ENCODE assay signal across 17 cellular contexts in genomic region chr11:1759151-1759850, GRCh38. TPM values are rescaled to one million over a fixed set of nuclear protein-coding genes. Genes with fewer than 3 reads are reported as not detected.
A peak's percentile ranks its signal among the peaks of the same experiment; 100 is the strongest.
DNase-seq lines count a peak whose midpoint lies in the region; ATAC-seq, FAIRE-seq and TF ChIP-seq lines count a peak whose summit lies in the region.
"Had no signal": no experiment of that assay in that cellular context is flagged by ENCODE, and none has a peak within 500 bp of the region (broad histone marks: within the 10 kb centered on the region; RNA-seq: fewer than 3 reads in every experiment).

No MANE protein-coding gene starts in this region.

- no peak for DNase-seq in Peyer's patch
- no peak for DNase-seq in GM12878 (ENCODE audit: low read depth, low spot score)
- DNase-seq in right lobe of liver, result peak in 2 of 3 donors; percentile 42 to 55
- no peak for DNase-seq in NCI-H1417 (lab: John Stamatoyannopoulos, UW)
- no peak for DNase-seq in NCI-H774 (lab: John Stamatoyannopoulos, UW)
- DNase-seq in GM03348 (ENCODE audit: low spot score), result no peak
- DNase-seq: activated effector memory CD4-positive, alpha-beta T cell treated with Interleukin-2 at 50 U/mL for 16 hours; GM23248; NCI-H1105; NCI-H510A treated with DMSO at 0.1 percent for 48 hours; stimulated activated naive CD4-positive, alpha-beta T cell treated with Interleukin-2 at 50 U/mL for 16 hours had no signal

- no peak for FAIRE-seq in GM12878 (lab: Jason Lieb, UNC)
- FAIRE-seq: colon, D721Med, islet of Langerhans had no signal

- H3K36me3 ChIP-seq in Peyer's patch, result peaks cover 0 to 75% (median 3%) of the 10 kb centered on the region in 3 donors
- no peaks in the 10 kb centered on the region for H3K36me3 ChIP-seq in GM12878 (ENCODE audit: control insufficient read depth in 2 of 2, insufficient read depth in 2 of 2, low read length in 1 of 2)
- H3K36me3 ChIP-seq in right lobe of liver, result peaks cover 7 to 61% (median 27%) of the 10 kb centered on the region in 4 donors
- H3K36me3 ChIP-seq in subcutaneous abdominal adipose tissue (ENCODE audit: control insufficient read depth in 5 of 5, insufficient read depth in 5 of 5, low read length in 5 of 5), result peaks cover 0 to 63% (median 51%) of the 10 kb centered on the region in 5 donors
- H3K36me3 ChIP-seq: ovary had no signal

- H3K9me3 ChIP-seq in Peyer's patch (no peaks in the 10 kb centered on the region), GM12878 (replicated peaks; ENCODE audit: control insufficient read depth, insufficient read depth, low read length) (no peaks in the 10 kb centered on the region), right lobe of liver (no peaks in the 10 kb centered on the region), subcutaneous abdominal adipose tissue (ENCODE audit: control insufficient read depth in 5 of 5, low read length in 5 of 5) (no peaks in the 10 kb centered on the region)
- H3K9me3 ChIP-seq: ovary had no signal

- CTCF ChIA-PET in GM12878 (lab: Yijun Ruan, JAX), result no interaction called here

- no peak for TF ChIP-seq EP300 in GM12878 (IDR thresholded peaks at IDR 0.05; ENCODE audit: borderline replicate concordance in 1 of 2, control insufficient read depth in 1 of 2, low read depth in 2 of 2, low read length in 2 of 2)

- BruUV-seq in GM12878 (replicated peaks; lab: Mats Ljungman, UMichigan), result no TSS peak

- intact Hi-C loops in GM12878 (cut with micrococcal nuclease; ENCODE audit: unreplicated experiment), result no loop called here
- intact Hi-C loops in right lobe of liver (cut with DNase I), result loop anchor here in 1 of 2 donors (10.0 kb wide), 1 partner anchor 636 kb away; no protein-coding TSS in a partner anchor

- ATAC-seq in GM12878, result no peak
- no peak for ATAC-seq in right lobe of liver

- SMC1A ChIA-PET in GM12878 (lab: Charles Lee; ENCODE audit: uncharacterized antibody, unreplicated experiment), result no interaction called here

- H3K4me2 ChIP-seq in GM12878 (ENCODE audit: control insufficient read depth, insufficient read depth), result no peak overlapping the region

- in situ Hi-C loops in GM12878 (cut with MboI), result no loop called here

- H2AFZ ChIP-seq in GM12878 (ENCODE audit: control insufficient read depth, low read depth, low read length), result no peak overlapping the region
- H2AFZ ChIP-seq: GM23248 had no signal

- no peak for TF ChIP-seq CTCF in Peyer's patch (IDR thresholded peaks at IDR 0.05)
- TF ChIP-seq CTCF in GM12878 (IDR thresholded peaks at IDR 0.05 in 2 of 3, conservative IDR thresholded peaks at IDR 0.05 in 1 of 3; ENCODE audit: control insufficient read depth in 2 of 3, extremely low read depth in 1 of 3, insufficient read depth in 1 of 3, low read depth in 3 of 3, low read length in 3 of 3), result no peak
- TF ChIP-seq CTCF in right lobe of liver (IDR thresholded peaks at IDR 0.05), result no peak

- no peaks in the 10 kb centered on the region; the same call in 1 of the 2 replicates for H4K20me1 ChIP-seq in GM12878 (ENCODE audit: control insufficient read depth, insufficient read depth)

- no peaks in the 10 kb centered on the region for H3K27me3 ChIP-seq in Peyer's patch
- H3K27me3 ChIP-seq in GM12878 (replicated peaks in 1 of 2; ENCODE audit: control insufficient read depth in 2 of 2, insufficient read depth in 2 of 2, low read length in 1 of 2), result no peaks in the 10 kb centered on the region
- no peaks in the 10 kb centered on the region for H3K27me3 ChIP-seq in right lobe of liver
- no peaks in the 10 kb centered on the region for H3K27me3 ChIP-seq in subcutaneous abdominal adipose tissue (ENCODE audit: control insufficient read depth in 5 of 5, insufficient read depth in 4 of 5, low read length in 5 of 5)
- H3K27me3 ChIP-seq: ovary had no signal

- 81% methylated on average over 22 of the region's 23 CpGs for WGBS in GM12878 (ENCODE audit: insufficient coverage, insufficient replicate concordance, low lambda C conversion rate, missing lambda C conversion rate)
- 65% methylated on average over 4 of the region's 23 CpGs for WGBS in right lobe of liver (ENCODE audit: insufficient coverage, low coverage, low lambda C conversion rate, missing lambda C conversion rate)

- RAD21 ChIA-PET in GM12878 (lab: Charles Lee; ENCODE audit: unreplicated experiment), result no interaction called here

- peaks cover 2% of the 10 kb centered on the region for H3K79me2 ChIP-seq in GM12878 (ENCODE audit: control insufficient read depth, insufficient read depth, low read length)

- TF ChIP-seq RAD21 in GM12878 (IDR thresholded peaks at IDR 0.05; ENCODE audit: insufficient read depth, low read depth, low read length), result no peak

- no peak for TF ChIP-seq POLR2A in Peyer's patch (IDR thresholded peaks at IDR 0.05)
- TF ChIP-seq POLR2A in GM12878 (IDR thresholded peaks at IDR 0.05; ENCODE audit: low read depth, low read length), result no peak; the same call in 1 of the 2 replicates
- TF ChIP-seq POLR2A in right lobe of liver (IDR thresholded peaks at IDR 0.05), result no peak

- H3K27ac ChIP-seq in Peyer's patch (peak overlapping the region; percentile 68 to 98 (median 83)), GM12878 (ENCODE audit: control insufficient read depth, insufficient read depth) (no peak overlapping the region), right lobe of liver (peak overlapping the region; percentile 82 to 99 (median 97)), subcutaneous abdominal adipose tissue (ENCODE audit: low read depth, low read length) (peak overlapping the region; percentile 90)
- H3K27ac ChIP-seq: GM23248, ovary, VCaP had no signal

- no peak overlapping the region for H3K9ac ChIP-seq in GM12878 (ENCODE audit: control insufficient read depth, insufficient read depth, low read length)
- peak overlapping the region in 3 of 5 donors; percentile 63 to 87 (median 69) for H3K9ac ChIP-seq in subcutaneous abdominal adipose tissue (ENCODE audit: low read length in 5 of 5)
- H3K9ac ChIP-seq: GM23248 had no signal

- peaks cover 4 to 73% (median 69%) of the 10 kb centered on the region in 4 donors for H3K4me1 ChIP-seq in Peyer's patch
- peaks cover 10% of the 10 kb centered on the region for H3K4me1 ChIP-seq in GM12878 (ENCODE audit: control insufficient read depth, insufficient read depth, low read length)
- peaks cover 0 to 66% (median 34%) of the 10 kb centered on the region in 4 donors for H3K4me1 ChIP-seq in right lobe of liver
- H3K4me1 ChIP-seq in subcutaneous abdominal adipose tissue (ENCODE audit: control insufficient read depth in 5 of 5, insufficient read depth in 5 of 5, low read length in 5 of 5), result peaks cover 10 to 94% (median 83%) of the 10 kb centered on the region in 5 donors

- POLR2A ChIA-PET in GM12878 (lab: Charles Lee), result no interaction called here

- H3K4me3 ChIP-seq in Peyer's patch (peak overlapping the region in 2 of 4 donors; percentile 21 to 90), GM12878 (no peak overlapping the region), right lobe of liver (no peak overlapping the region), subcutaneous abdominal adipose tissue (ENCODE audit: low read depth in 1 of 5, low read length in 5 of 5) (peak overlapping the region in 1 of 5 donors; percentile 78)
- H3K4me3 ChIP-seq: GM23248, ovary had no signal

RNA-seq across cellular contexts. Expression of gene CTSD, which starts 4.4 kb away (rescaled TPM):
- total RNA-seq in Peyer's patch (1,000 to 10,000 TPM in 2 of 4 donors, 100 to 1,000 TPM in 2; 129 to 1,688 (median 1,221) TPM), GM12878 (2014; rRNA removed) (29.3 and 38.6 TPM in 2 replicates), GM12878 (2014; rRNA removed; fragmentation: Illumina TruSeq; extraction: Trizol) (10.3 and 13.3 TPM in 2 replicates), GM12878 (2021) (49.8 and 51.9 TPM in 2 replicates), right lobe of liver (1,000 to 10,000 TPM in 3 of 6 experiments, 100 to 1,000 TPM in 3; 515 to 1,549 (median 1,009) TPM)
- 28.3 and 31.2 TPM in 2 replicates for total RNA-seq in GM12878 (2013; cell fraction: nucleolus; rRNA removed)
- 21.7 TPM for polyA plus RNA-seq in GM12878 (2011; ENCODE audit: low read depth)
- polyA plus RNA-seq in GM12878 (2011; rRNA removed) (4.4 and 16.4 TPM in 2 replicates), GM12878 (2014; fragmentation: Illumina TruSeq; extraction: Trizol) (1.9 and 22.0 TPM in 2 replicates), GM12878 (2014; fragmentation: Nextera tagmentation; extraction: Ambion mirVana) (1 to 10 TPM in 1 of 2 experiments, under 1 TPM in 1; 0.42 to 3.4 TPM), GM12878 (2014; rRNA removed) (27.9 and 35.8 TPM in 2 replicates), GM12878 (2016; fragmentation: Nextera tagmentation; extraction: Ambion mirVana) (10 to 100 TPM; 43.4 to 54.6 TPM)
- 27.6 and 27.9 TPM in 2 replicates for polyA plus RNA-seq in GM12878 (2011; cell fraction: cytosol; rRNA removed)
- polyA plus RNA-seq in GM12878 (2011; cell fraction: nucleus; rRNA removed), result 31.4 and 38.8 TPM in 2 replicates
- polyA plus RNA-seq in GM12878 (2012), result 32.1 and 38.5 TPM in 2 replicates
- polyA minus RNA-seq in GM12878 (2011; rRNA and poly(A)+ RNA removed), result 17.6 and 42.1 TPM in 2 replicates
- polyA minus RNA-seq in GM12878 (2011; cell fraction: cytosol; rRNA and poly(A)+ RNA removed), result 19.3 and 22.7 TPM in 2 replicates
- 8.3 and 11.8 TPM in 2 replicates for polyA minus RNA-seq in GM12878 (2011; cell fraction: nucleus; rRNA and poly(A)+ RNA removed)

RNA-seq across cellular contexts. Expression of gene IFITM10, which starts 8.9 kb away (rescaled TPM):
- total RNA-seq in Peyer's patch (1 to 10 TPM in 3 of 4 donors, under 1 TPM in 1; 0.88 to 5.0 (median 3.4) TPM), GM12878 (2014; rRNA removed) (0.16 TPM in 1 of 2 replicates, not detected in the other), GM12878 (2014; rRNA removed; fragmentation: Illumina TruSeq; extraction: Trizol) (not detected in 2 replicates), GM12878 (2021) (not detected in 2 replicates), right lobe of liver (10 to 100 TPM in 1 of 6 experiments, 1 to 10 TPM in 5; 1.3 to 11.4 (median 6.7) TPM)
- total RNA-seq in GM12878 (2013; cell fraction: nucleolus; rRNA removed), result 0.42 TPM in 1 of 2 replicates, not detected in the other
- 0.05 TPM for polyA plus RNA-seq in GM12878 (2011; ENCODE audit: low read depth)
- polyA plus RNA-seq in GM12878 (2011; rRNA removed) (not detected in 2 replicates), GM12878 (2014; fragmentation: Illumina TruSeq; extraction: Trizol) (not detected in 2 replicates), GM12878 (2014; fragmentation: Nextera tagmentation; extraction: Ambion mirVana) (not detected), GM12878 (2014; rRNA removed) (0.10 and 0.27 TPM in 2 replicates), GM12878 (2016; fragmentation: Nextera tagmentation; extraction: Ambion mirVana) (under 1 TPM in 1 of 2 experiments, not detected in 1; 0.04 TPM)
- not detected in 2 replicates for polyA plus RNA-seq in GM12878 (2011; cell fraction: cytosol; rRNA removed)
- 0.13 TPM in 1 of 2 replicates, not detected in the other for polyA plus RNA-seq in GM12878 (2011; cell fraction: nucleus; rRNA removed)
- polyA plus RNA-seq in GM12878 (2012), result 0.13 and 0.41 TPM in 2 replicates
- polyA minus RNA-seq in GM12878 (2011; rRNA and poly(A)+ RNA removed), result not detected in 2 replicates
- not detected in 2 replicates for polyA minus RNA-seq in GM12878 (2011; cell fraction: cytosol; rRNA and poly(A)+ RNA removed)
- 0.38 TPM in 1 of 2 replicates, not detected in the other for polyA minus RNA-seq in GM12878 (2011; cell fraction: nucleus; rRNA and poly(A)+ RNA removed)

Comparison
In these comparisons a context has a peak if more than half of its experiments do, and no peak if none do; other contexts are left out.
1. DNase-seq: peak in right lobe of liver (2 of 3); none in Peyer's patch (0 of 3), GM12878 (single experiment), NCI-H1417 (0 of 3), NCI-H774 (single experiment) and GM03348 (single experiment).